1 cellular context compared by ENCODE assay signal in the genomic region with DNA sequence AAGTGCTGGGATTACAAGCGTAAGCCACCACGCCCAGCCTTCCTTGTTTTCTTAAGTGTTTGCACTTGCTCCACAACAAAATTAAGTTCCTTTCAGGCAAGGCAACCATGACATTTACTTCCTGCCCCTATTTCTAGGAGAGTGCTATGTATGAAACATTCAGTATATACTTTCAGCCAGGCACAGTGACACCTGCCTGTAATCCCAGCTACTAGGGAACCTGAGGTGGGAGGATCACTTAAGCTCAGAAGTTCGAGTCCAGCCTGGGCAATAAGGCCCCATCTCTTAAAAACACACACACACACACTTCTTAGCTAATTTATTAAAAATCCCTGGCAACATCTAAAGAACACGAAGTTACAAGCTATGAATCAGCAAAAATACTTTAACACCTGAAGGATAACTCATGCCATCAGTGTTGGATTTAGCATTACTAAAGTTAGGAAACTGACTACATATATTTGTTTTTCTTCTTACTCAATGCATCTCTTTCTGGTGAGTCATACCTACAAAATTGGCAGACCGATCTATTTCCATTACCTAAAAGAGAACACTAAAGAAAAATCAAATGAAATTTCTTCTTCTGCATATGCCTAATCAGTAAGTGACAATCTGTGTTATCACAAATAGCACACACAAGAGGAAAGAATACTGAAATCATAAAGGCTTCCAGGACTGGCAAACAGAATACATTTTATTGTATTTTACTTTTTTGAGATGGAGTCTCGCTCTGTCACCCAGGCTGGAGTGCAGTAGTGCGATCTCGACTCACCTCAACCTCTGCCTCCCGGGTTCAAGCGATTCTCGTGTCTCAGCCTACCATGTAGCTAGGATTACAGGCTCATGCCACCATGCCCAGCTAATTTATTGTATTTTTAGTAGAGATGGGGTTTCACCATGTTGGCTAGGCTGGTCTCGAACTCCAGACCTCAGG.
TF ChIP-seq lines count a peak whose summit lies in the region.

No MANE protein-coding gene starts in this region.

TF ChIP-seq in liver, 16 proteins besides CTCF, POLR2A, EP300 and RAD21:
- TF ChIP-seq HNF4G (IDR thresholded peaks at IDR 0.05), result peak; percentile 16
- TF ChIP-seq JUND (IDR thresholded peaks at IDR 0.05), result peak; percentile 98 to 99
- peak in 1 of 2 donors; percentile 60 for TF ChIP-seq EGR1 (IDR thresholded peaks at IDR 0.05; ENCODE audit: low read depth in 2 of 2)
- peak; percentile 38 for TF ChIP-seq REST (IDR thresholded peaks at IDR 0.05)
- TF ChIP-seq ZBTB33 (IDR thresholded peaks at IDR 0.05), result no peak
- TF ChIP-seq, protein P1, sequence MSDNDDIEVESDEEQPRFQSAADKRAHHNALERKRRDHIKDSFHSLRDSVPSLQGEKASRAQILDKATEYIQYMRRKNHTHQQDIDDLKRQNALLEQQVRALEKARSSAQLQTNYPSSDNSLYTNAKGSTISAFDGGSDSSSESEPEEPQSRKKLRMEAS (IDR thresholded peaks at IDR 0.05), result peak; percentile 37
- no peak for TF ChIP-seq FOXA2 (IDR thresholded peaks at IDR 0.05)
- TF ChIP-seq NR2F2 (IDR thresholded peaks at IDR 0.05), result no peak
- no peak for TF ChIP-seq FOXA1 (IDR thresholded peaks at IDR 0.05)
- TF ChIP-seq RXRA (IDR thresholded peaks at IDR 0.05), result peak in 1 of 2 donors; percentile 58
- peak; percentile 45 for TF ChIP-seq SP1 (IDR thresholded peaks at IDR 0.05)
- no peak for TF ChIP-seq GABPA (IDR thresholded peaks at IDR 0.05 in 1 of 2, conservative IDR thresholded peaks at IDR 0.05 in 1 of 2)
- peak; percentile 18 for TF ChIP-seq TAF1 (conservative IDR thresholded peaks at IDR 0.05)
- TF ChIP-seq ATF3 (IDR thresholded peaks at IDR 0.05), result peak; percentile 94
- peak; percentile 15 for TF ChIP-seq YY1 (IDR thresholded peaks at IDR 0.05)
- peak; percentile 32 to 60 for TF ChIP-seq HNF4A (conservative IDR thresholded peaks at IDR 0.05)
